In the genomic region with DNA sequence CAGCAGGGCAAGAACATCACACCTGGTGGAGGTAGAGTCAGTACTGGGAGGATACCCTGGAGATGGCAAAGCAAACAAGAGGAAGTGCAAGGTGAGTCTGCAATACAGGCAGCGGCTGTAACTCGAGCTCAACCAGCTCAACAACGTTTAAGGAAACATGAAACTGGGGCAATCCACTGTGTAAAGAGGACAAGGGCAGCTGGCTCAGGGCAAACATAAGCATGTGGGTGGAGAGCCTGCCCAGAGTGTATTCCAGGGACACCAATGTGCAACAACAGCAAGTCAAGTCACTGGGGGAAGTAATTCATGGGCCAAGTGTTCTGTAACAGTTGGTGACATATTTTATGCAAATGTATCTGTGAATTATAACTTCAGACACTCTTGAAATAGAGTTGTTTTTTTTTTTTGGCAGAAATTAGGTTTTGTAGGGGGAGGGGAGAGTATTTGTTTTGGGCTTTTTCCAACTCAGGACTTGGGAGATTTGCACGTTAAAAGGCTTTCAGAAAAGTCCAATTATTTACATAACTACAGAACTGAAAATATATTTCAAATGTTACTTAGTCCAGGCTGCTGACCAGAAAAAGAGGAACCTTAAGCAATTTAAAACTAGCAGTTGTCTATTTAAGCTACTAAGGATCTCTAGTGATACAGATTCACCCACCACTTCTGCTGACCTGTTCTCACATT, we compare ENCODE assay signal across 9 cellular contexts. TPM values are rescaled to one million over a fixed set of nuclear protein-coding genes. Genes with fewer than 3 reads are reported as not detected.
DNase-seq lines count a peak whose midpoint lies in the region; ATAC-seq and TF ChIP-seq lines count a peak whose summit lies in the region.
"Had no signal": no experiment of that assay in that cellular context is flagged by ENCODE, and none has a peak within 500 bp of the region (broad histone marks: within the 10 kb centered on the region; RNA-seq: fewer than 3 reads in every experiment).

No MANE protein-coding gene starts in this region.

- H3K27me3 ChIP-seq in WERI-Rb-1 (ENCODE audit: insufficient read depth, low read depth, severe bottlenecking) (no peaks in the 10 kb centered on the region), lung (ENCODE audit: control insufficient read depth, insufficient read depth) (no peaks in the 10 kb centered on the region), gastroesophageal sphincter (no peaks in the 10 kb centered on the region)

- peaks cover 6% of the 10 kb centered on the region for H3K9me3 ChIP-seq in WERI-Rb-1 (ENCODE audit: severe bottlenecking)
- H3K9me3 ChIP-seq in lung (ENCODE audit: control insufficient read depth in 2 of 2, insufficient read depth in 1 of 2, low read length in 1 of 2): no peaks in the 10 kb centered on the region
- H3K9me3 ChIP-seq in gastroesophageal sphincter: no peaks in the 10 kb centered on the region

- H3K4me3 ChIP-seq in WERI-Rb-1 (ENCODE audit: low read depth, low read length) (no peak overlapping the region), lung (no peak overlapping the region), gastroesophageal sphincter (no peak overlapping the region)

- no peak for TF ChIP-seq EP300 in gastroesophageal sphincter (IDR thresholded peaks at IDR 0.05)

- H3K27ac ChIP-seq in WERI-Rb-1 (no peak overlapping the region), lung (ENCODE audit: low read depth in 1 of 2, low read length in 1 of 2) (no peak overlapping the region), gastroesophageal sphincter (no peak overlapping the region)

- H3K4me1 ChIP-seq in lung (ENCODE audit: control insufficient read depth in 2 of 2, insufficient read depth in 2 of 2, low read length in 2 of 2) (peaks cover 0 to 3% of the 10 kb centered on the region in 2 donors), gastroesophageal sphincter (peaks cover 0 to 14% (median 0%) of the 10 kb centered on the region in 3 donors)

- peak; percentile 72 for ATAC-seq in lung (ENCODE audit: insufficient read depth, low FRiP score)
- ATAC-seq in GM18873 (IDR thresholded peaks at IDR 0.05; ENCODE audit: low FRiP score, unreplicated experiment): no peak
- ATAC-seq in GM19452 (IDR thresholded peaks at IDR 0.05; ENCODE audit: unreplicated experiment): no peak
- no peak for ATAC-seq in gastroesophageal sphincter
- ATAC-seq in GM18505 (IDR thresholded peaks at IDR 0.05; ENCODE audit: unreplicated experiment): no peak

- no peak for TF ChIP-seq POLR2A in gastroesophageal sphincter (IDR thresholded peaks at IDR 0.05)
- no peak for TF ChIP-seq POLR2A in GM18505 (IDR thresholded peaks at IDR 0.05; ENCODE audit: borderline replicate concordance, extremely low read depth, insufficient read depth, insufficient read length)

- TF ChIP-seq CTCF in WERI-Rb-1 (IDR thresholded peaks at IDR 0.05; ENCODE audit: low read depth, low read length) (no peak), lung (IDR thresholded peaks at IDR 0.05; ENCODE audit: control extremely low read depth, extremely low read depth) (no peak), gastroesophageal sphincter (IDR thresholded peaks at IDR 0.05) (no peak)

- DNase-seq in DMS53 (lab: John Stamatoyannopoulos, UW) (peak; percentile 100), NCI-H2107 (lab: John Stamatoyannopoulos, UW) (peak; percentile 87), WERI-Rb-1 (peak; percentile 13), lung (ENCODE audit: low spot score) (peak; percentile 49)
- DNase-seq: activated naive CD4-positive, alpha-beta T cell treated with anti-CD3 and anti-CD28 coated beads, Interleukin-2, amount 50 U/mL, for 16 hours had no signal

- 21 to 31% methylated on average over 4 of the region's 4 CpGs for WGBS in lung, 2 donors
- WGBS in gastroesophageal sphincter (ENCODE audit: low coverage in 1 of 2), 2 donors: 21 to 25% methylated on average over 2 to 3 of the region's 4 CpGs

- no peaks in the 10 kb centered on the region for H3K36me3 ChIP-seq in WERI-Rb-1
- no peaks in the 10 kb centered on the region for H3K36me3 ChIP-seq in lung (ENCODE audit: control insufficient read depth in 2 of 2, insufficient read depth in 2 of 2, low read length in 2 of 2)
- H3K36me3 ChIP-seq in gastroesophageal sphincter: no peaks in the 10 kb centered on the region

RNA-seq across cellular contexts. Expression of gene NRXN1, which starts 18.7 kb away (rescaled TPM):
- 1 to 10 TPM in 1 of 2 donors, under 1 TPM in 1; 0.77 to 5.4 TPM for total RNA-seq in lung
- under 1 TPM; 0.06 to 0.30 TPM for polyA plus RNA-seq in lung
- total RNA-seq in gastroesophageal sphincter: 10 to 100 TPM; 12.3 to 37.5 (median 28.5) TPM

Comparison
In these comparisons a context has a peak if more than half of its experiments do, and no peak if none do; other contexts are left out.
1. DNase-seq: peak in every context shown above with its lines; median percentile 100 in DMS53; 87 in NCI-H2107; 49 in lung; 13 in WERI-Rb-1.